Comparison of ENCODE assay signal across 12 cellular contexts in genomic region chr1:109711593-109712320, GRCh38. TPM values are rescaled to one million over a fixed set of nuclear protein-coding genes. Genes with fewer than 3 reads are reported as not detected.
DNase-seq lines count a peak whose midpoint lies in the region; ATAC-seq and TF ChIP-seq lines count a peak whose summit lies in the region.
"Not testable (repeated sequence)": the region's sequence is repeated elsewhere in the genome, so short reads cannot be mapped to it uniquely, and the experiment has no call there.
"Had no signal": no experiment of that assay in that cellular context is flagged by ENCODE, and none has a peak within 500 bp of the region (broad histone marks: within the 10 kb centered on the region; RNA-seq: fewer than 3 reads in every experiment).

GSTM5 (plus strand) TSS chr1:109712251; CDS start chr1:109712313, 62 bp downstream.

- H3K36me3 Mint-ChIP-seq in CD8-positive, alpha-beta T cell: not testable (repeated sequence)
- H3K36me3 Mint-ChIP-seq in naive B cell: peaks cover 10 to 29% of the 10 kb centered on the region in 2 donors

- H3K27ac ChIP-seq in CD8-positive, alpha-beta T cell (ENCODE audit: low read depth, low read length); iPS-18a (ENCODE audit: low read length); aorta (ENCODE audit: low read depth in 1 of 2, low read length in 2 of 2): not testable (repeated sequence)
- peak within 1 kb of the TSS in 5 of 21 experiments; percentile 12 to 65 (median 50) for H3K27ac ChIP-seq in skin epidermis

- peaks cover 13% of the 10 kb centered on the region for H3K9me3 Mint-ChIP-seq in CD8-positive, alpha-beta T cell
- peaks cover 5 to 22% (median 14%) of the 10 kb centered on the region in 7 donors for H3K9me3 Mint-ChIP-seq in naive B cell

- intact Hi-C loops in CD8-positive, alpha-beta T cell (cut with DNase I, micrococcal nuclease); aorta (cut with DNase I): not testable (repeated sequence)

- ATAC-seq in CD8-positive, alpha-beta T cell: peak; percentile 86
- ATAC-seq in naive B cell (ENCODE audit: low read depth in 2 of 2) (peak; percentile 55 to 72), aorta (ENCODE audit: low FRiP score) (peak; percentile 88)

- H3K36me3 ChIP-seq in CD8-positive, alpha-beta T cell (ENCODE audit: insufficient read depth, low read length); iPS-18a (ENCODE audit: control insufficient read depth, low read depth, low read length); aorta (ENCODE audit: control insufficient read depth in 1 of 2, insufficient read depth in 2 of 2, low read length in 1 of 2): not testable (repeated sequence)

- POLR2A ChIA-PET in CD8-positive, alpha-beta T cell (lab: Charles Lee): not testable (repeated sequence)

- H3K27me3 ChIP-seq in CD8-positive, alpha-beta T cell (ENCODE audit: insufficient read depth, low read length); iPS-18a (ENCODE audit: control insufficient read depth, insufficient read depth, low read length); aorta (ENCODE audit: control insufficient read depth in 1 of 2, insufficient read depth in 2 of 2, low read length in 1 of 2): not testable (repeated sequence)

- peak within 1 kb of the TSS; percentile 61 for H3K4me3 Mint-ChIP-seq in CD8-positive, alpha-beta T cell
- peak within 1 kb of the TSS in 6 of 8 donors; percentile 27 to 91 (median 74) for H3K4me3 Mint-ChIP-seq in naive B cell

- not testable (repeated sequence) for H3K9me3 ChIP-seq in CD8-positive, alpha-beta T cell (ENCODE audit: low read length); iPS-18a (ENCODE audit: control insufficient read depth, low read depth, low read length); aorta (ENCODE audit: control insufficient read depth, low read length)

- 11 to 12% methylated on average over 32 to 33 of the region's 33 CpGs for WGBS in aorta, 2 donors

- not testable (repeated sequence) for H3K4me1 Mint-ChIP-seq in CD8-positive, alpha-beta T cell (ENCODE audit: low read depth); naive B cell

- DNase-seq in CD8-positive, alpha-beta T cell: peak in 1 of 7 experiments; percentile 30
- DNase-seq in astrocyte of the hippocampus (ENCODE audit: low read depth, low spot score) (peak; percentile 1), fibroblast of gingiva (ENCODE audit: low read depth) (peak; percentile 0)
- not testable (repeated sequence) for DNase-seq in naive B cell, aorta

- not testable (repeated sequence) for H3K4me3 ChIP-seq in CD8-positive, alpha-beta T cell (ENCODE audit: low read depth, low read length)
- H3K4me3 ChIP-seq in WI38 (ENCODE audit: low read depth, low read length): peak within 1 kb of the TSS; percentile 46
- peak within 1 kb of the TSS; percentile 40 for H3K4me3 ChIP-seq in iPS-18a (ENCODE audit: low read length)
- peak within 1 kb of the TSS; percentile 5 to 35 (median 22) for H3K4me3 ChIP-seq in skin epidermis
- peak within 1 kb of the TSS in 1 of 2 donors; percentile 43 for H3K4me3 ChIP-seq in aorta (ENCODE audit: low read length in 2 of 2)

- H3K27me3 Mint-ChIP-seq in CD8-positive, alpha-beta T cell (ENCODE audit: low read depth): peaks cover 18% of the 10 kb centered on the region
- peaks cover 23 to 34% (median 26%) of the 10 kb centered on the region in 3 donors for H3K27me3 Mint-ChIP-seq in naive B cell

- H3K4me1 ChIP-seq in CD8-positive, alpha-beta T cell (ENCODE audit: insufficient read depth, low read length); iPS-18a (ENCODE audit: control insufficient read depth, low read depth, low read length); aorta (ENCODE audit: control insufficient read depth in 1 of 2, insufficient read depth in 2 of 2, low read length in 2 of 2): not testable (repeated sequence)

- CTCF ChIA-PET in CD8-positive, alpha-beta T cell (lab: Charles Lee): interaction anchor here (1.0 kb wide), 1 partner anchor 72 kb away, joined by 6 read pairs; no protein-coding TSS in a partner anchor

- H3K9ac ChIP-seq in iPS-18a (ENCODE audit: low read length): not testable (repeated sequence)

- TF ChIP-seq CTCF in CD8-positive, alpha-beta T cell (IDR thresholded peaks at IDR 0.05); WI38 (IDR thresholded peaks at IDR 0.05; ENCODE audit: low read depth, low read length): not testable (repeated sequence)

- not testable (repeated sequence) for H3K27ac Mint-ChIP-seq in CD8-positive, alpha-beta T cell
- peak within 1 kb of the TSS in 1 of 6 donors; percentile 21 for H3K27ac Mint-ChIP-seq in naive B cell

RNA-seq across cellular contexts. Expression of gene GSTM5, which starts in this region (rescaled TPM):
- total RNA-seq in CD8-positive, alpha-beta T cell: under 1 TPM; 0.11 to 0.54 TPM
- under 1 TPM in 1 of 6 donors, not detected in 5; 0.93 TPM for polyA plus RNA-seq in naive B cell (ENCODE audit: low read depth in 6 of 6)
- 10 to 100 TPM in 1 of 2 donors, 1 to 10 TPM in 1; 5.7 to 23.4 TPM for total RNA-seq in aorta
- polyA plus RNA-seq in aorta: 10 to 100 TPM in 1 of 2 donors, 1 to 10 TPM in 1; 8.6 to 10.8 TPM
- total RNA-seq: activated CD4-positive, alpha-beta memory T cell treated with anti-CD3 and anti-CD28 coated beads, Interleukin-2, amount 10 ng/mL, durations not matched to agents 7 days and 5 days; CD4-positive, CD25-positive, alpha-beta regulatory T cell; K562; SK-MEL-5 had no signal
- polyA plus RNA-seq: CD4-positive, CD25-positive, alpha-beta regulatory T cell; K562 had no signal

Comparison
In these comparisons a context has a peak if more than half of its experiments do, and no peak if none do; other contexts are left out.
1. RNA of gene GSTM5 (total RNA-seq): 5.7 to 23.4 TPM in aorta; 0.11 to 0.54 TPM in CD8-positive, alpha-beta T cell; every median in the first group is over 4 times any median in the second.
2. RNA of gene GSTM5 (polyA plus RNA-seq): 8.6 to 10.8 TPM in aorta; 0.93 TPM in naive B cell; every median in the first group is over 4 times any median in the second.
3. Peak in ATAC-seq in CD8-positive, alpha-beta T cell; RNA of the gene not detected or under 1 TPM.
4. Peak in ATAC-seq in naive B cell; RNA of the gene not detected or under 1 TPM.
5. Peak in every context shown above with its lines, with median percentiles within 50 percentile points of each other: ATAC-seq.